ENCODE assay signal across 33 cellular contexts in the genomic region with DNA sequence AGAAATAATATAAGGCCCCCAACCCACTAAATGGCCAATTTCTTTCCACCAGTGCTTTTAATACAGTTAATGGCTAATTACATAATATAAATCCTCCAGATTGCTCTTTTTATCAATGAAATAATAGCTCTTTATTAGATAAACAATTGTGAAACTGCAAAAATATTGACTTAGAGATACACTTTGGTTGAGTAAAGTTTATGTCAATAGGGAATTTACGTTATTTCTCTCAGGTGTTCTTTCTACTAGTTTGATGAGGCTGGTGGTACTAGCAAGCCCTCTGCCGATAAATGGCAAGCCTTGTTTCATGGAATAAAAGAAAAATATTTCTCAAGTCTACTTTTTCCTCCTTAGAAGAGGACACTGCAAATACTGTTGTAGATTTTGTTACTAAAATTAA. TPM values are rescaled to one million over a fixed set of nuclear protein-coding genes. Genes with fewer than 3 reads are reported as not detected.
"Had no signal": no experiment of that assay in that cellular context is flagged by ENCODE, and none has a peak within 500 bp of the region (broad histone marks: within the 10 kb centered on the region; RNA-seq: fewer than 3 reads in every experiment).

No MANE protein-coding gene starts in this region.

- H3K4me1 ChIP-seq: esophagus squamous epithelium, gastrocnemius medialis, heart right ventricle, left ventricle myocardium inferior, lower lobe of right lung had no signal

- DNase-seq: dermis blood vessel endothelial cell; dorsolateral prefrontal cortex; effector CD4-positive, alpha-beta T cell; effector memory CD4-positive, alpha-beta T cell; erythroblast; esophagus squamous epithelium; foreskin fibroblast; foreskin melanocyte; gastrocnemius medialis; glutamatergic neuron; head of caudate nucleus; heart right ventricle; hypothalamus; immature natural killer cell; left cardiac atrium; left ventricle myocardium inferior; lower lobe of right lung; mesenchymal stem cell; mucosa of descending colon; naive B cell; naive thymus-derived CD8-positive, alpha-beta T cell had no signal

- H3K4me3 ChIP-seq: coronary artery, dorsolateral prefrontal cortex, esophagus squamous epithelium, gastrocnemius medialis, heart right ventricle, left ventricle myocardium inferior, lower lobe of right lung, mucosa of descending colon had no signal

- H3K9me3 ChIP-seq: esophagus squamous epithelium, gastrocnemius medialis, heart right ventricle, left ventricle myocardium inferior, lower lobe of right lung, mucosa of descending colon had no signal

- FAIRE-seq: colon, endometrium, keratinocyte had no signal

- H3K36me3 ChIP-seq: esophagus squamous epithelium, gastrocnemius medialis, heart right ventricle, left ventricle myocardium inferior, lower lobe of right lung had no signal

- H3K27ac ChIP-seq: coronary artery, dorsolateral prefrontal cortex, epithelial cell of prostate, esophagus squamous epithelium, gastrocnemius medialis, heart right ventricle, left ventricle myocardium inferior, lower lobe of right lung had no signal

- ATAC-seq: esophagus mucosa; gastrocnemius medialis; heart right ventricle; left cardiac atrium; lower lobe of right lung; mucosa of descending colon; naive thymus-derived CD8-positive, alpha-beta T cell had no signal

- H3K27me3 ChIP-seq: esophagus squamous epithelium, gastrocnemius medialis, heart right ventricle had no signal

RNA-seq across cellular contexts. Expression of gene RFX6, which starts 18.9 kb away (rescaled TPM):
- total RNA-seq: dermis blood vessel endothelial cell; esophagus mucosa; esophagus squamous epithelium; gastrocnemius medialis; glomerular endothelial cell; heart right ventricle; kidney epithelial cell; left cardiac atrium; left ventricle myocardium inferior; lower leg skin; lower lobe of right lung; lung microvascular endothelial cell; mesenteric fat pad; myocyte; naive thymus-derived CD8-positive, alpha-beta T cell had no signal
- polyA plus RNA-seq: heart right ventricle; immature natural killer cell; keratinocyte; naive thymus-derived CD8-positive, alpha-beta T cell had no signal
